Comparison of ENCODE assay signal across 19 cellular contexts in genomic region chr1:167404161-167404888, GRCh38.
"Had no signal": no experiment of that assay in that cellular context is flagged by ENCODE, and none has a peak within 500 bp of the region (broad histone marks: within the 10 kb centered on the region; RNA-seq: fewer than 3 reads in every experiment).

No MANE protein-coding gene starts in this region.

- ATAC-seq: activated CD8-positive, alpha-beta T cell treated with anti-CD3 and anti-CD28 coated beads for 36 hours; esophagus mucosa; natural killer cell treated with Interleukin-12 subunit alpha and Interleukin-12 subunit beta and Interleukin-15 and Interleukin-18, amount 100 ng/mL, for 72 hours; WTC11 had no signal

- H3K27ac ChIP-seq: brain microvascular endothelial cell, dorsolateral prefrontal cortex had no signal

- H3K4me3 Mint-ChIP-seq: activated CD8-positive, alpha-beta T cell treated with anti-CD3 and anti-CD28 coated beads for 36 hours; activated naive CD8-positive, alpha-beta T cell; natural killer cell treated with Interleukin-12 subunit alpha and Interleukin-12 subunit beta and Interleukin-15 and Interleukin-18, amount 100 ng/mL, for 72 hours; stimulated activated naive CD8-positive, alpha-beta T cell treated with anti-CD3 and anti-CD28 coated beads, Interleukin-15, Interleukin-2, amounts not matched to agents 100 ng/mL and 50 ng/mL, for 24 hours; T-helper 1 cell treated with Interleukin-12 subunit alpha and Interleukin-12 subunit beta and Interleukin-4 antibody, amounts not matched to agents 30 μg/mL and 1 μg/mL, for 36 hours; WTC11 had no signal

- DNase-seq: activated CD4-positive, alpha-beta T cell treated with anti-CD3 and anti-CD28 coated beads for 48 hours; activated CD8-positive, alpha-beta T cell treated with anti-CD3 and anti-CD28 coated beads for 36 hours; activated gamma-delta T cell treated with Interleukin-2 at 50 U/mL for 16 hours; activated T-cell treated with anti-CD3 and anti-CD28 coated beads, Interleukin-2, amount 50 U/mL, for 48 hours; amniotic stem cell; brain microvascular endothelial cell; dorsolateral prefrontal cortex; right cardiac atrium; small intestine; stimulated activated CD4-positive, alpha-beta T cell treated with anti-CD3 and anti-CD28 coated beads, Interleukin-4, amount 100 ng/mL, for 4 hours; stimulated activated CD8-positive, alpha-beta memory T cell treated with anti-CD3 and anti-CD28 coated beads, Interleukin-4, amount 100 ng/mL, for 48 hours; upper lobe of left lung had no signal

- H3K36me3 ChIP-seq: brain microvascular endothelial cell had no signal

- H3K9me3 Mint-ChIP-seq: activated CD8-positive, alpha-beta T cell treated with anti-CD3 and anti-CD28 coated beads for 36 hours; natural killer cell treated with Interleukin-12 subunit alpha and Interleukin-12 subunit beta and Interleukin-15 and Interleukin-18, amount 100 ng/mL, for 72 hours; stimulated activated naive CD8-positive, alpha-beta T cell treated with anti-CD3 and anti-CD28 coated beads, Interleukin-15, Interleukin-2, amounts not matched to agents 100 ng/mL and 50 ng/mL, for 24 hours; T-helper 1 cell treated with Interleukin-12 subunit alpha and Interleukin-12 subunit beta and Interleukin-4 antibody, amounts not matched to agents 30 μg/mL and 1 μg/mL, for 36 hours; WTC11 had no signal

- H3K27me3 ChIP-seq: brain microvascular endothelial cell, dorsolateral prefrontal cortex, upper lobe of left lung had no signal

- FAIRE-seq: small intestine had no signal

- H3K27me3 Mint-ChIP-seq: activated CD8-positive, alpha-beta T cell treated with anti-CD3 and anti-CD28 coated beads for 36 hours; activated naive CD8-positive, alpha-beta T cell; natural killer cell treated with Interleukin-12 subunit alpha and Interleukin-12 subunit beta and Interleukin-15 and Interleukin-18, amount 100 ng/mL, for 72 hours; progenitor cell of endocrine pancreas; stimulated activated naive CD8-positive, alpha-beta T cell treated with anti-CD3 and anti-CD28 coated beads, Interleukin-15, Interleukin-2, amounts not matched to agents 100 ng/mL and 50 ng/mL, for 24 hours had no signal

- H3K9me3 ChIP-seq: upper lobe of left lung had no signal

- H3K4me3 ChIP-seq: dorsolateral prefrontal cortex, upper lobe of left lung had no signal

- H3K27ac Mint-ChIP-seq: activated CD8-positive, alpha-beta T cell treated with anti-CD3 and anti-CD28 coated beads for 36 hours; activated naive CD8-positive, alpha-beta T cell; progenitor cell of endocrine pancreas; stimulated activated naive CD8-positive, alpha-beta T cell treated with anti-CD3 and anti-CD28 coated beads, Interleukin-15, Interleukin-2, amounts not matched to agents 100 ng/mL and 50 ng/mL, for 24 hours; T-helper 1 cell treated with Interleukin-12 subunit alpha and Interleukin-12 subunit beta and Interleukin-4 antibody, amounts not matched to agents 30 μg/mL and 1 μg/mL, for 36 hours; WTC11 had no signal
